In genomic region chr3:72821170-72821781, GRCh38 we compare ENCODE assay signal across 8 cellular contexts. TPM values are rescaled to one million over a fixed set of nuclear protein-coding genes. Genes with fewer than 3 reads are reported as not detected.
DNase-seq lines count a peak whose midpoint lies in the region; ATAC-seq and FAIRE-seq lines count a peak whose summit lies in the region.

No MANE protein-coding gene starts in this region.

- ATAC-seq in HG02678 (IDR thresholded peaks at IDR 0.05; ENCODE audit: unreplicated experiment) (peak; percentile 38), left cardiac atrium (peak; percentile 86 to 91), aorta (ENCODE audit: low FRiP score) (no peak)

- H3K4me3 ChIP-seq in aorta (ENCODE audit: low read length in 2 of 2): no peak overlapping the region

- H3K36me3 ChIP-seq in aorta (ENCODE audit: control insufficient read depth in 1 of 2, insufficient read depth in 2 of 2, low read length in 1 of 2): no peaks in the 10 kb centered on the region

- H3K27ac ChIP-seq in aorta (ENCODE audit: low read depth in 1 of 2, low read length in 2 of 2): no peak overlapping the region

- FAIRE-seq in RCC 7860 (lab: Jason Lieb, UNC): peak; percentile 28

- no peaks in the 10 kb centered on the region for H3K9me3 ChIP-seq in aorta (ENCODE audit: control insufficient read depth, low read length)

- WGBS in aorta, 2 donors: 65 to 67% methylated on average over 8 of the region's 8 CpGs

- peaks cover 2% of the 10 kb centered on the region in 2 donors for H3K4me1 ChIP-seq in aorta (ENCODE audit: control insufficient read depth in 1 of 2, insufficient read depth in 2 of 2, low read length in 2 of 2)

- no peaks in the 10 kb centered on the region for H3K27me3 ChIP-seq in aorta (ENCODE audit: control insufficient read depth in 1 of 2, insufficient read depth in 2 of 2, low read length in 1 of 2)

- intact Hi-C loops in left cardiac atrium (cut with DNase I): loop anchor here (5.0 to 10.0 kb wide), 5 partner anchors 159 to 1106 kb away; no protein-coding TSS in a partner anchor
- intact Hi-C loops in aorta (cut with DNase I): loop anchor here (2.0 to 10.0 kb wide), 5 partner anchors 159 to 1089 kb away; no protein-coding TSS in a partner anchor

- DNase-seq in Daoy (ENCODE audit: low read depth) (peak; percentile 46), RCC 7860 (ENCODE audit: low spot score) (peak; percentile 55), left cardiac atrium (peak; percentile 31), aorta (no peak), GM19240 (ENCODE audit: insufficient read length, low spot score) (no peak), HPDE6-E6E7 (ENCODE audit: extremely low spot score) (no peak)
- no peak for DNase-seq in stimulated activated naive CD4-positive, alpha-beta T cell treated with Interleukin-2 at 50 U/mL for 16 hours (lab: John Stamatoyannopoulos, UW)

RNA-seq across cellular contexts. Expression of gene SHQ1, which starts 27.0 kb away (rescaled TPM):
- 27.8 and 32.5 TPM in 2 replicates for total RNA-seq in Daoy (2014; rRNA removed; shearing (Covaris generic))
- total RNA-seq in left cardiac atrium (10 to 100 TPM; 16.2 to 21.8 TPM), aorta (10 to 100 TPM; 17.0 to 19.0 TPM)
- 1 to 10 TPM; 6.0 to 6.9 TPM for polyA plus RNA-seq in aorta

Comparison
In these comparisons a context has a peak if more than half of its experiments do, and no peak if none do; other contexts are left out.
1. DNase-seq: peak in Daoy (single experiment), RCC 7860 (single experiment) and left cardiac atrium (single experiment); none in stimulated activated naive CD4-positive, alpha-beta T cell treated with Interleukin-2 at 50 U/mL for 16 hours (single experiment), aorta (0 of 2), GM19240 (single experiment) and HPDE6-E6E7 (single experiment).